14 cellular contexts compared by ENCODE assay signal in genomic region chr1:101242331-101243050, GRCh38. TPM values are rescaled to one million over a fixed set of nuclear protein-coding genes. Genes with fewer than 3 reads are reported as not detected.
DNase-seq lines count a peak whose midpoint lies in the region; ATAC-seq and TF ChIP-seq lines count a peak whose summit lies in the region.
"Had no signal": no experiment of that assay in that cellular context is flagged by ENCODE, and none has a peak within 500 bp of the region (broad histone marks: within the 10 kb centered on the region; RNA-seq: fewer than 3 reads in every experiment).

No MANE protein-coding gene starts in this region.

- no peaks in the 10 kb centered on the region for H3K9me3 Mint-ChIP-seq in activated naive CD4-positive, alpha-beta T cell treated with anti-CD3 and anti-CD28 coated beads, Interleukin-2, amount 50 U/mL, for 72 hours
- H3K9me3 Mint-ChIP-seq: HFFc6 had no signal

- peaks cover 47 to 61% of the 10 kb centered on the region in 2 donors for H3K36me3 Mint-ChIP-seq in activated naive CD4-positive, alpha-beta T cell treated with anti-CD3 and anti-CD28 coated beads, Interleukin-2, amount 50 U/mL, for 72 hours

- H3K27ac ChIP-seq in heart left ventricle = peak overlapping the region; percentile 36 to 99 (median 94)
- H3K27ac ChIP-seq in subcutaneous abdominal adipose tissue (ENCODE audit: low read depth, low read length) = peak overlapping the region; percentile 45
- H3K27ac ChIP-seq in Peyer's patch = peak overlapping the region in 1 of 4 donors; percentile 44

- intact Hi-C loops in heart left ventricle (cut with DNase I) (loop anchor here in 1 of 10 donors (5.0 kb wide), 1 partner anchor 35 kb away; no protein-coding TSS in a partner anchor), left ventricle myocardium superior (cut with micrococcal nuclease) (loop anchor here (10.0 kb wide), 1 partner anchor 108 kb away; no protein-coding TSS in a partner anchor)

- peak overlapping the region; percentile 89 to 93 for H3K27ac Mint-ChIP-seq in activated naive CD4-positive, alpha-beta T cell treated with anti-CD3 and anti-CD28 coated beads, Interleukin-2, amount 50 U/mL, for 72 hours
- H3K27ac Mint-ChIP-seq: HFFc6 had no signal

- H3K27me3 ChIP-seq in heart left ventricle = no peaks in the 10 kb centered on the region
- H3K27me3 ChIP-seq in subcutaneous abdominal adipose tissue (ENCODE audit: control insufficient read depth in 5 of 5, insufficient read depth in 4 of 5, low read length in 5 of 5) = no peaks in the 10 kb centered on the region
- H3K27me3 ChIP-seq in Peyer's patch = no peaks in the 10 kb centered on the region

- H3K9me3 ChIP-seq in heart left ventricle = no peaks in the 10 kb centered on the region
- no peaks in the 10 kb centered on the region for H3K9me3 ChIP-seq in subcutaneous abdominal adipose tissue (ENCODE audit: control insufficient read depth in 5 of 5, low read length in 5 of 5)
- no peaks in the 10 kb centered on the region for H3K9me3 ChIP-seq in Peyer's patch

- H3K36me3 ChIP-seq in heart left ventricle (peaks cover 0 to 51% (median 34%) of the 10 kb centered on the region in 9 donors), subcutaneous abdominal adipose tissue (ENCODE audit: control insufficient read depth in 5 of 5, insufficient read depth in 5 of 5, low read length in 5 of 5) (peaks cover 4 to 24% (median 20%) of the 10 kb centered on the region in 5 donors), Peyer's patch (no peaks in the 10 kb centered on the region)

- TF ChIP-seq CTCF in heart left ventricle (IDR thresholded peaks at IDR 0.05) = no peak
- no peak for TF ChIP-seq CTCF in Peyer's patch (IDR thresholded peaks at IDR 0.05)

- TF ChIP-seq POLR2A in heart left ventricle (IDR thresholded peaks at IDR 0.05) (no peak), Peyer's patch (IDR thresholded peaks at IDR 0.05) (no peak)

- H3K4me1 ChIP-seq in heart left ventricle (peaks cover 0 to 71% (median 26%) of the 10 kb centered on the region in 12 donors), subcutaneous abdominal adipose tissue (ENCODE audit: control insufficient read depth in 5 of 5, insufficient read depth in 5 of 5, low read length in 5 of 5) (peaks cover 0 to 42% (median 11%) of the 10 kb centered on the region in 5 donors), Peyer's patch (peaks cover 0 to 14% (median 10%) of the 10 kb centered on the region in 4 donors)

- no peak overlapping the region for H3K9ac ChIP-seq in subcutaneous abdominal adipose tissue (ENCODE audit: low read length in 5 of 5)

- WGBS in heart left ventricle, 4 donors = 50 to 56% (median 53%) methylated on average over 2 of the region's 2 CpGs

- peak in 1 of 5 donors; percentile 40 for DNase-seq in heart left ventricle
- DNase-seq in left ventricle myocardium superior = no peak
- DNase-seq in activated naive CD4-positive, alpha-beta T cell treated with anti-CD3 and anti-CD28 coated beads, Interleukin-2, amount 50 U/mL, for 72 hours (ENCODE audit: low spot score in 2 of 2) = no peak
- peak; percentile 9 for DNase-seq in iris pigment epithelial cell (ENCODE audit: low read depth)
- no peak for DNase-seq in Peyer's patch
- no peak for DNase-seq in GDM1 (lab: John Stamatoyannopoulos, UW)
- DNase-seq in central memory CD4-positive, alpha-beta T cell = no peak
- DNase-seq: caudate nucleus, EL, HFFc6, NCI-H1092, NCI-H446 treated with DMSO at 0.1 percent for 48 hours had no signal

- peak overlapping the region in 2 of 12 donors; percentile 61 to 67 for H3K4me3 ChIP-seq in heart left ventricle
- no peak overlapping the region for H3K4me3 ChIP-seq in subcutaneous abdominal adipose tissue (ENCODE audit: low read depth in 1 of 5, low read length in 5 of 5)
- H3K4me3 ChIP-seq in Peyer's patch = no peak overlapping the region

- peak in 3 of 4 donors; percentile 2 to 38 (median 12) for ATAC-seq in heart left ventricle
- ATAC-seq in left ventricle myocardium superior = no peak
- ATAC-seq in activated naive CD4-positive, alpha-beta T cell treated with anti-CD3 and anti-CD28 coated beads, Interleukin-2, amount 50 U/mL, for 72 hours = no peak

RNA-seq across cellular contexts. Expression of gene S1PR1, which starts 5.7 kb away (rescaled TPM):
- 100 to 1,000 TPM in 2 of 9 donors, 10 to 100 TPM in 7; 40.6 to 175 (median 61.7) TPM for total RNA-seq in heart left ventricle
- 10 to 100 TPM; 37.0 to 60.6 TPM for polyA plus RNA-seq in heart left ventricle
- 58.1 TPM for total RNA-seq in left ventricle myocardium superior
- 100 to 1,000 TPM; 125 to 221 TPM for total RNA-seq in activated naive CD4-positive, alpha-beta T cell treated with anti-CD3 and anti-CD28 coated beads, Interleukin-2, amount 50 U/mL, for 72 hours
- total RNA-seq in Peyer's patch = 10 to 100 TPM in 3 of 4 donors, 1 to 10 TPM in 1; 3.0 to 27.2 (median 19.3) TPM
- polyA plus RNA-seq: neural cell had no signal

Comparison
In these comparisons a context has a peak if more than half of its experiments do, and no peak if none do; other contexts are left out.
1. ATAC-seq: peak in heart left ventricle (3 of 4); none in left ventricle myocardium superior (single experiment) and activated naive CD4-positive, alpha-beta T cell treated with anti-CD3 and anti-CD28 coated beads, Interleukin-2, amount 50 U/mL, for 72 hours (0 of 2).